23 cellular contexts compared by ENCODE assay signal in genomic region chr4:148790691-148791090, GRCh38.
DNase-seq lines count a peak whose midpoint lies in the region; ATAC-seq and TF ChIP-seq lines count a peak whose summit lies in the region.
"Had no signal": no experiment of that assay in that cellular context is flagged by ENCODE, and none has a peak within 500 bp of the region (broad histone marks: within the 10 kb centered on the region; RNA-seq: fewer than 3 reads in every experiment).

No MANE protein-coding gene starts in this region.

- POLR2A ChIA-PET in MCF 10A (lab: Yijun Ruan, JAX) = no interaction called here
- POLR2A ChIA-PET in CD4-positive, alpha-beta T cell (lab: Charles Lee) = no interaction called here

- H3K4me3 ChIP-seq in breast epithelium = no peak overlapping the region
- H3K4me3 ChIP-seq in epithelial cell of proximal tubule (ENCODE audit: low read depth, low read length) = no peak overlapping the region
- H3K4me3 ChIP-seq in mesenchymal stem cell (ENCODE audit: insufficient read depth in 1 of 2, low read depth in 1 of 2, low read length in 2 of 2) = no peak overlapping the region
- H3K4me3 ChIP-seq: colonic mucosa, hepatocyte, ovary, thoracic aorta had no signal

- H4K91ac ChIP-seq in mesenchymal stem cell (ENCODE audit: low read length) = no peak overlapping the region

- 80% methylated on average over 1 of the region's 5 CpGs for WGBS in mesenchymal stem cell

- no peaks in the 10 kb centered on the region for H3K9me3 Mint-ChIP-seq in MCF 10A (ENCODE audit: unreplicated experiment)
- H3K9me3 Mint-ChIP-seq in CD4-positive, alpha-beta T cell = no peaks in the 10 kb centered on the region
- H3K9me3 Mint-ChIP-seq: activated naive CD4-positive, alpha-beta T cell treated with anti-CD3 and anti-CD28 coated beads, Interleukin-2, amount 50 U/mL, for 72 hours; endodermal cell; memory B cell; stimulated activated effector memory CD8-positive, alpha-beta T cell treated with anti-CD3 and anti-CD28 coated beads, Interleukin-12 subunit alpha, Interleukin-12 subunit beta, amount 100 ng/mL, for 72 hours had no signal

- H3K4me2 ChIP-seq in mesenchymal stem cell (ENCODE audit: low read length, poor library complexity, severe bottlenecking) = no peak overlapping the region
- H3K4me2 ChIP-seq: hepatocyte had no signal

- H2BK5ac ChIP-seq in mesenchymal stem cell (ENCODE audit: low read depth, low read length, poor library complexity, severe bottlenecking) = no peak overlapping the region

- no peak overlapping the region for H3K27ac Mint-ChIP-seq in MCF 10A (ENCODE audit: low read depth, unreplicated experiment)
- no peak overlapping the region for H3K27ac Mint-ChIP-seq in CD4-positive, alpha-beta T cell
- H3K27ac Mint-ChIP-seq: activated naive CD4-positive, alpha-beta T cell treated with anti-CD3 and anti-CD28 coated beads, Interleukin-2, amount 50 U/mL, for 72 hours; endodermal cell; memory B cell; naive thymus-derived CD8-positive, alpha-beta T cell; stimulated activated effector memory CD8-positive, alpha-beta T cell treated with anti-CD3 and anti-CD28 coated beads, Interleukin-12 subunit alpha, Interleukin-12 subunit beta, amount 100 ng/mL, for 72 hours had no signal

- CTCF ChIA-PET in MCF 10A (lab: Yijun Ruan, JAX) = no interaction called here
- CTCF ChIA-PET in CD4-positive, alpha-beta T cell (lab: Charles Lee) = no interaction called here

- no peak overlapping the region for H3K4ac ChIP-seq in mesenchymal stem cell (ENCODE audit: low read depth in 1 of 2, low read length in 2 of 2)

- H2BK12ac ChIP-seq in mesenchymal stem cell (ENCODE audit: low read length in 2 of 2) = no peak overlapping the region

- peaks cover 10% of the 10 kb centered on the region for H3K4me1 Mint-ChIP-seq in MCF 10A (ENCODE audit: insufficient read depth, unreplicated experiment)
- H3K4me1 Mint-ChIP-seq in CD4-positive, alpha-beta T cell (ENCODE audit: low read depth) = no peaks in the 10 kb centered on the region
- H3K4me1 Mint-ChIP-seq: memory B cell; naive thymus-derived CD8-positive, alpha-beta T cell; stimulated activated effector memory CD8-positive, alpha-beta T cell treated with anti-CD3 and anti-CD28 coated beads, Interleukin-12 subunit alpha, Interleukin-12 subunit beta, amount 100 ng/mL, for 72 hours had no signal

- H3K27me3 ChIP-seq in breast epithelium = no peaks in the 10 kb centered on the region
- no peaks in the 10 kb centered on the region for H3K27me3 ChIP-seq in mesenchymal stem cell (ENCODE audit: control insufficient read depth in 1 of 2, insufficient read depth in 1 of 2, low read length in 2 of 2)
- no peaks in the 10 kb centered on the region for H3K27me3 ChIP-seq in CD4-positive, alpha-beta T cell (ENCODE audit: control insufficient read depth, insufficient read depth, low read length)
- H3K27me3 ChIP-seq: colonic mucosa, hepatocyte, ovary had no signal

- H3K27ac ChIP-seq in breast epithelium (no peak overlapping the region), mesenchymal stem cell (ENCODE audit: low read length, poor library complexity, severe bottlenecking) (peak overlapping the region; percentile 33)
- H3K27ac ChIP-seq in CD4-positive, alpha-beta T cell (ENCODE audit: low read depth, low read length) = no peak overlapping the region
- H3K27ac ChIP-seq: 22Rv1, colonic mucosa, hepatocyte, ovary, thoracic aorta had no signal

- no peak overlapping the region for H3K18ac ChIP-seq in mesenchymal stem cell (ENCODE audit: low read depth in 1 of 2, low read length in 2 of 2)

- no peak overlapping the region for H3K4me3 Mint-ChIP-seq in MCF 10A (ENCODE audit: unreplicated experiment)
- no peak overlapping the region for H3K4me3 Mint-ChIP-seq in CD4-positive, alpha-beta T cell
- H3K4me3 Mint-ChIP-seq: endodermal cell; memory B cell; naive thymus-derived CD8-positive, alpha-beta T cell; stimulated activated effector memory CD8-positive, alpha-beta T cell treated with anti-CD3 and anti-CD28 coated beads, Interleukin-12 subunit alpha, Interleukin-12 subunit beta, amount 100 ng/mL, for 72 hours had no signal

- no peak for ATAC-seq in CD4-positive, alpha-beta T cell (ENCODE audit: poor library complexity)
- ATAC-seq: activated naive CD4-positive, alpha-beta T cell treated with anti-CD3 and anti-CD28 coated beads, Interleukin-2, amount 50 U/mL, for 72 hours; naive thymus-derived CD8-positive, alpha-beta T cell; Right ventricle myocardium inferior; stimulated activated effector memory CD8-positive, alpha-beta T cell treated with anti-CD3 and anti-CD28 coated beads, Interleukin-12 subunit alpha, Interleukin-12 subunit beta, amount 100 ng/mL, for 72 hours had no signal

- H3K9me3 ChIP-seq in breast epithelium = no peaks in the 10 kb centered on the region
- no peaks in the 10 kb centered on the region for H3K9me3 ChIP-seq in mesenchymal stem cell (ENCODE audit: control insufficient read depth, low read length)
- no peaks in the 10 kb centered on the region for H3K9me3 ChIP-seq in CD4-positive, alpha-beta T cell (ENCODE audit: control insufficient read depth, low read length)
- H3K9me3 ChIP-seq: colonic mucosa, ovary, thoracic aorta had no signal

- H4K8ac ChIP-seq in mesenchymal stem cell (ENCODE audit: low read length) = no peak overlapping the region

- no peak overlapping the region for H2BK15ac ChIP-seq in mesenchymal stem cell (ENCODE audit: low read depth, poor library complexity, severe bottlenecking)

- H3K23ac ChIP-seq in mesenchymal stem cell (ENCODE audit: low read length in 2 of 2) = no peak overlapping the region

- no peak for TF ChIP-seq POLR2A in breast epithelium (IDR thresholded peaks at IDR 0.05)

- intact Hi-C loops in MCF 10A (cut with micrococcal nuclease) = no loop called here
- intact Hi-C loops in breast epithelium (cut with DNase I; ENCODE audit: low total_unique reads) = no loop called here
- intact Hi-C loops in CD4-positive, alpha-beta T cell (cut with DNase I, micrococcal nuclease) = no loop called here

- no peak for TF ChIP-seq CTCF in MCF 10A (IDR thresholded peaks at IDR 0.05; ENCODE audit: unreplicated experiment)
- TF ChIP-seq CTCF in breast epithelium (IDR thresholded peaks at IDR 0.05) = no peak
- TF ChIP-seq CTCF in epithelial cell of proximal tubule (conservative IDR thresholded peaks at IDR 0.05; ENCODE audit: low read depth, low read length) = no peak
- TF ChIP-seq CTCF in CD4-positive, alpha-beta T cell (IDR thresholded peaks at IDR 0.05) = no peak

- H2AK5ac ChIP-seq in mesenchymal stem cell (ENCODE audit: low read length, severe bottlenecking) = no peak overlapping the region

- no peaks in the 10 kb centered on the region for H3K27me3 Mint-ChIP-seq in MCF 10A (ENCODE audit: insufficient read depth, unreplicated experiment)
- H3K27me3 Mint-ChIP-seq in CD4-positive, alpha-beta T cell = peaks cover 4% of the 10 kb centered on the region

- no peak overlapping the region for H3K14ac ChIP-seq in mesenchymal stem cell (ENCODE audit: low read length in 2 of 2)

- DNase-seq in MCF 10A (ENCODE audit: unreplicated experiment) (peak; percentile 23), breast epithelium (ENCODE audit: low spot score in 2 of 2) (no peak), epithelial cell of proximal tubule (ENCODE audit: low read depth) (peak; percentile 79), mesenchymal stem cell (no peak), HUDEP-2 (lab: John Stamatoyannopoulos, UW; ENCODE audit: unreplicated experiment in 76 of 76) (no peak), DMS114 treated with DMSO at 0.1 percent for 48 hours (lab: John Stamatoyannopoulos, UW; ENCODE audit: unreplicated experiment) (no peak)
- no peak for DNase-seq in NK-92 treated with Interleukin-12 subunit alpha and Interleukin-12 subunit beta, amount 100 ng/mL, for 24 hours (lab: John Stamatoyannopoulos, UW)
- DNase-seq in CD4-positive, alpha-beta T cell = no peak
- DNase-seq: activated CD8-positive, alpha-beta memory T cell treated with anti-CD3 and anti-CD28 coated beads for 24 hours; activated T-cell treated with anti-CD3 and anti-CD28 coated beads, Interleukin-2, amount 50 U/mL, for 48 hours; AML-193; colonic mucosa; endodermal cell; naive thymus-derived CD8-positive, alpha-beta T cell; NCI-H526; ovary had no signal

- H3K79me1 ChIP-seq in mesenchymal stem cell (replicated peaks; ENCODE audit: low read length, poor library complexity, severe bottlenecking) = no peaks in the 10 kb centered on the region

- no peak overlapping the region for H3K9ac ChIP-seq in mesenchymal stem cell (ENCODE audit: low read length)

- no peak overlapping the region for H2AFZ ChIP-seq in mesenchymal stem cell (ENCODE audit: low read depth, low read length)
- H2AFZ ChIP-seq: hepatocyte had no signal

- no peaks in the 10 kb centered on the region for H3K36me3 Mint-ChIP-seq in MCF 10A (ENCODE audit: insufficient read depth, unreplicated experiment)
- H3K36me3 Mint-ChIP-seq in CD4-positive, alpha-beta T cell (ENCODE audit: low read depth) = no peaks in the 10 kb centered on the region
- H3K36me3 Mint-ChIP-seq: activated naive CD4-positive, alpha-beta T cell treated with anti-CD3 and anti-CD28 coated beads, Interleukin-2, amount 50 U/mL, for 72 hours; memory B cell; naive thymus-derived CD8-positive, alpha-beta T cell; stimulated activated effector memory CD8-positive, alpha-beta T cell treated with anti-CD3 and anti-CD28 coated beads, Interleukin-12 subunit alpha, Interleukin-12 subunit beta, amount 100 ng/mL, for 72 hours had no signal

- H3K36me3 ChIP-seq in breast epithelium = no peaks in the 10 kb centered on the region
- H3K36me3 ChIP-seq in mesenchymal stem cell (ENCODE audit: control insufficient read depth in 1 of 2, insufficient read depth in 2 of 2, low read depth in 1 of 2, low read length in 2 of 2) = no peaks in the 10 kb centered on the region
- H3K36me3 ChIP-seq: colonic mucosa, ovary, thoracic aorta had no signal

- BruUV-seq in MCF 10A (replicated peaks; lab: Mats Ljungman, UMichigan) = no TSS peak

- H3K4me1 ChIP-seq in breast epithelium (no peaks in the 10 kb centered on the region), mesenchymal stem cell (ENCODE audit: control insufficient read depth, insufficient read depth, low read depth, low read length) (peaks cover 4% of the 10 kb centered on the region)
- H3K4me1 ChIP-seq: colonic mucosa had no signal

- H2BK120ac ChIP-seq in mesenchymal stem cell (ENCODE audit: low read depth, low read length) = no peak overlapping the region

Comparison
In these comparisons a context has a peak if more than half of its experiments do, and no peak if none do; other contexts are left out.
1. DNase-seq: peak in MCF 10A (single experiment) and epithelial cell of proximal tubule (single experiment); none in breast epithelium (0 of 2), mesenchymal stem cell (single experiment), NK-92 treated with Interleukin-12 subunit alpha and Interleukin-12 subunit beta, amount 100 ng/mL, for 24 hours (single experiment), CD4-positive, alpha-beta T cell (0 of 10), HUDEP-2 (0 of 76) and DMS114 treated with DMSO at 0.1 percent for 48 hours (single experiment).